1 cellular context compared by ENCODE assay signal in the genomic region with DNA sequence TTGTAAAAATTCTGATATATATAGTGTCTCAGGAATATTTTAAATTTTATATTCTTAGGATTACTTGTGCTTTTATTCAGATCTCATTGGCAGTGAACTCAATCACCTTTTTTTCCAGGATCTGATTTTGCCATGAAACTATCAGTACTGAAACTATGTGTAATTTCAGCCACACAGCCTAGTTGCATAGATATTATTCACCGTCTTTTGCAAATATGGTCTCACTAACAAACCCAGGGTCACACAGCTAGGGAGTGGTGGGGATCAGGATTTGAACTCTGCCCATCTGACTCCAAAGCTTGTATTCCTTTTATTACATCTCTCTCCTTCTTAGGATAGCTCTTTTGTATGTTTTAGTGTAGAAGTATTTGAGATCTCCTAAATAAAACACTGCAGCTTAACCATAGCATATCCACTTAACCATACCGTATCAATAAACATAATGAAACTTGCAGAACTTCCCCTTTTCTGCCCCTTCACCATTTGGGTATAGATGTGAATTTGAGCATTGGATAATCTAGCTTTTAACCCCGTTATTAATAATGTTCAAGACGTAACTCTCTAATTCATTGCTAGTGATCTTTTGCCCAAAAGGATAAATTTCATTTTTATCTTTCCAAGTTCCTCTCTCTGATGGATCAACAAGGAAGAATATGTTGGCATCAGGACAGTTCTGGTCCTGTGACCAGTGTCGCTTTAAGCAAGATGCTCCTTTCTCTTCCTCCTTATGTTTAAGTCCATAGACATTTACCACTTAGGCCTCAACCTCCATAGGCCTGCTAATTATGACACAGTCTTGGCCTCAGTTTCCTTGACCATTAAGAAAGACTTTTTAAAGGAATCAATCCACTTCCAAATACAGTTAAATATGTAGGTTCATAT.
TF ChIP-seq lines count a peak whose summit lies in the region.

No MANE protein-coding gene starts in this region.

TF ChIP-seq in WTC11, 78 proteins besides CTCF, POLR2A, EP300 and RAD21 (continued from another document):
- no peak for TF ChIP-seq NR2C2 (CRISPR knock-in tag; IDR thresholded peaks at IDR 0.05)
- TF ChIP-seq SMAD3 (CRISPR knock-in tag; IDR thresholded peaks at IDR 0.05; ENCODE audit: borderline replicate concordance) = no peak
- TF ChIP-seq, protein P1, sequence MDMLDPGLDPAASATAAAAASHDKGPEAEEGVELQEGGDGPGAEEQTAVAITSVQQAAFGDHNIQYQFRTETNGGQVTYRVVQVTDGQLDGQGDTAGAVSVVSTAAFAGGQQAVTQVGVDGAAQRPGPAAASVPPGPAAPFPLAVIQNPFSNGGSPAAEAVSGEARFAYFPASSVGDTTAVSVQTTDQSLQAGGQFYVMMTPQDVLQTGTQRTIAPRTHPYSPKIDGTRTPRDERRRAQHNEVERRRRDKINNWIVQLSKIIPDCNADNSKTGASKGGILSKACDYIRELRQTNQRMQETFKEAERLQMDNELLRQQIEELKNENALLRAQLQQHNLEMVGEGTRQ (CRISPR knock-in tag; IDR thresholded peaks at IDR 0.05) = no peak
- TF ChIP-seq ATF1 (CRISPR knock-in tag; IDR thresholded peaks at IDR 0.05) = no peak
